Comparison of ENCODE assay signal across 25 cellular contexts in the genomic region with DNA sequence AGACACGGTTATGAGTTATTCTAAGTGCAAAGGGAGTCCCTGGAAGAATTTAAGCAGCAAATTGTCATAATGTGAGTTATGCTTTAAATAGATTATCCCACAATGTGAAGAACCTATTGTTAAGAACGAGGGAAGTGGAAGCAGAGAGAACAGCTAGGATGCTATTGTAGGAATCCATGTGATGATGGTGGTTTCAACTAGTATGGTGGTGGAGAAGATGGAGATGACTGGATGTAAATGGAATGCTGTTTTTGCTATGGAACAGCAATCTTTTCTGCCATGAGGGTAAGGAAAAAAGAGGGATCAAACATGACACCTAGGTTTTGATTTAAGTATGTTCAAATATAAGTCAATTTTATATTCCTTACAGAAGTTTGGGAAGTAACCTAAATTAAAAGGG.
"Had no signal": no experiment of that assay in that cellular context is flagged by ENCODE, and none has a peak within 500 bp of the region (broad histone marks: within the 10 kb centered on the region; RNA-seq: fewer than 3 reads in every experiment).

No MANE protein-coding gene starts in this region.

- ATAC-seq: stimulated activated effector memory CD8-positive, alpha-beta T cell treated with anti-CD3 and anti-CD28 coated beads, Interleukin-12 subunit alpha, Interleukin-12 subunit beta, amount 100 ng/mL, for 72 hours; stimulated activated memory B cell treated with anti-CD40 and anti-IgM and Interleukin-4, amounts not matched to agents 10 μg/mL and 1 μg/mL and 100 μg/mL, for 72 hours; stimulated activated naive B cell treated with anti-CD40 and anti-IgM and Interleukin-4, amounts not matched to agents 10 μg/mL and 1 μg/mL and 100 μg/mL, for 72 hours; stimulated activated naive CD8-positive, alpha-beta T cell treated with anti-CD3 and anti-CD28 coated beads, Interleukin-15, amount 100 ng/mL, for 72 hours; stimulated activated naive CD8-positive, alpha-beta T cell treated with anti-CD3 and anti-CD28 coated beads, Interleukin-15, Interleukin-2, amounts not matched to agents 100 U/mL and 50 U/mL, for 24 hours; upper lobe of right lung had no signal

- H3K27ac ChIP-seq: stomach, suprapubic skin, testis, thoracic aorta, thyroid gland, tibial artery, tibial nerve, transverse colon, upper lobe of left lung, upper lobe of right lung, uterus, vagina had no signal

- H3K4me1 ChIP-seq: suprapubic skin, testis, thyroid gland, tibial artery, tibial nerve, transverse colon, upper lobe of left lung, upper lobe of right lung, uterus, vagina had no signal

- H3K36me3 ChIP-seq: stomach, suprapubic skin, thoracic aorta, thyroid gland, tibial artery, tibial nerve, transverse colon, upper lobe of left lung, upper lobe of right lung, uterus, vagina had no signal

- H3K4me3 ChIP-seq: stomach, suprapubic skin, testis, thoracic aorta, thyroid gland, tibial artery, tibial nerve, transverse colon, upper lobe of left lung, upper lobe of right lung, uterus, vagina had no signal

- H3K27me3 ChIP-seq: stomach, suprapubic skin, testis, thyroid gland, tibial artery, tibial nerve, transverse colon, upper lobe of left lung, upper lobe of right lung, uterus, vagina had no signal

- H3K9me3 ChIP-seq: stomach, suprapubic skin, testis, thoracic aorta, thyroid gland, tibial artery, tibial nerve, transverse colon, upper lobe of left lung, upper lobe of right lung, uterus, vagina had no signal

- DNase-seq: stimulated activated CD4-positive, alpha-beta T cell treated with anti-CD3 and anti-CD28 coated beads, Interleukin-2, amount 100 ng/mL, for 48 hours; stimulated activated CD4-positive, alpha-beta T cell treated with anti-CD3 and anti-CD28 coated beads, Interleukin-4, amount 100 ng/mL, for 1 hour; stimulated activated CD4-positive, alpha-beta T cell treated with anti-CD3 and anti-CD28 coated beads, Interleukin-4, amount 100 ng/mL, for 24 hours; stimulated activated CD4-positive, alpha-beta T cell treated with anti-CD3 and anti-CD28 coated beads, Interleukin-4, amount 100 ng/mL, for 4 hours; stimulated activated CD8-positive, alpha-beta memory T cell treated with anti-CD3 and anti-CD28 coated beads, Interleukin-4, amount 100 ng/mL, for 48 hours; stimulated activated naive B cell treated with anti-CD40 and anti-IgM and Interleukin-4, amounts not matched to agents 10 μg/mL and 1 μg/mL and 100 μg/mL, for 72 hours; stimulated activated naive CD4-positive, alpha-beta T cell; stimulated activated naive CD4-positive, alpha-beta T cell treated with Interleukin-2 at 50 U/mL for 16 hours; stimulated activated naive CD8-positive, alpha-beta T cell treated with anti-CD3 and anti-CD28 coated beads, Interleukin-15, amount 100 ng/mL, for 72 hours; stimulated activated naive CD8-positive, alpha-beta T cell treated with anti-CD3 and anti-CD28 coated beads, Interleukin-15, Interleukin-2, amounts not matched to agents 100 U/mL and 50 U/mL, for 24 hours; stomach; substantia nigra; testis; thyroid gland; tibial artery; transverse colon; upper lobe of left lung; upper lobe of right lung; uterus had no signal
